21 cellular contexts compared by ENCODE assay signal in the genomic region with DNA sequence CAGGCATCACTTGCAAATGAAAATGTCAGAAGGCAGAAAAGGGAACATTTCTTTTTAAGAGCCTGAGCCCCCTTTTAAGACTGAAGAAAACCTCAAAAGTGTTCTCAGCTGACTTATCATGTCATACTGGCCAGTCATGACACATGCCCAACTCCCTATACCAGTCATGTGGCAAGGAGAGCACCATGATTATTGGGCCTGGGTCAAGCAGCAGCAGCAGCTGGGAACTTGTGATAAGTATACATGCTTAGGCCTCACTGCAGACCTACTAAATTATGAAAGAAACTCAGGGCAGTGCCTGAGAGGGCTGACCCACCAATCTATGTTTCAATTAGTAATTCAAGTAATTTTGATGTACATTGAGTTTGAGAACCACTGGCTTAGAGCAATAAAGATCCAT. TPM values are rescaled to one million over a fixed set of nuclear protein-coding genes. Genes with fewer than 3 reads are reported as not detected.
DNase-seq lines count a peak whose midpoint lies in the region; ATAC-seq, FAIRE-seq and TF ChIP-seq lines count a peak whose summit lies in the region.
"Had no signal": no experiment of that assay in that cellular context is flagged by ENCODE, and none has a peak within 500 bp of the region (broad histone marks: within the 10 kb centered on the region; RNA-seq: fewer than 3 reads in every experiment).

No MANE protein-coding gene starts in this region.

- H4K20me1 ChIP-seq in GM12878 (ENCODE audit: control insufficient read depth, insufficient read depth) (no peaks in the 10 kb centered on the region), SK-N-SH (ENCODE audit: insufficient read depth) (peaks cover 42% of the 10 kb centered on the region)

- no TSS peak for BruUV-seq in GM12878 (replicated peaks; lab: Mats Ljungman, UMichigan)

- H3K27me3 ChIP-seq in GM12878 (replicated peaks in 1 of 2; ENCODE audit: control insufficient read depth in 2 of 2, insufficient read depth in 2 of 2, low read length in 1 of 2) (no peaks in the 10 kb centered on the region), SK-N-SH (ENCODE audit: insufficient read depth) (no peaks in the 10 kb centered on the region)
- H3K27me3 ChIP-seq: breast epithelium, heart left ventricle, MG63, neutrophil, upper lobe of left lung had no signal

- peaks cover 17% of the 10 kb centered on the region for H3K36me3 Mint-ChIP-seq in T-helper 2 cell treated with Interferon-gamma antibody and Interleukin-4, amounts not matched to agents 5 μg/mL and 100 μg/mL, for 36 hours (ENCODE audit: low read depth)
- no peaks in the 10 kb centered on the region for H3K36me3 Mint-ChIP-seq in natural killer cell

- no peak for FAIRE-seq in GM12878 (lab: Jason Lieb, UNC)

- TF ChIP-seq RAD21 in GM12878 (IDR thresholded peaks at IDR 0.05; ENCODE audit: insufficient read depth, low read depth, low read length), result no peak
- no peak for TF ChIP-seq RAD21 in SK-N-SH (IDR thresholded peaks at IDR 0.05; ENCODE audit: low read length)

- peaks cover 42% of the 10 kb centered on the region for H3K4me1 Mint-ChIP-seq in T-helper 2 cell treated with Interferon-gamma antibody and Interleukin-4, amounts not matched to agents 5 μg/mL and 100 μg/mL, for 36 hours (ENCODE audit: low read depth)
- H3K4me1 Mint-ChIP-seq in natural killer cell, result peaks cover 53 to 62% of the 10 kb centered on the region in 2 donors

- no peak overlapping the region for H3K9ac ChIP-seq in GM12878 (ENCODE audit: control insufficient read depth, insufficient read depth, low read length)
- no peak overlapping the region for H3K9ac ChIP-seq in SK-N-SH

- no peak for DNase-seq in T-helper 2 cell treated with Interferon-gamma antibody and Interleukin-4, amounts not matched to agents 5 μg/mL and 100 μg/mL, for 36 hours (ENCODE audit: low spot score)
- DNase-seq in T-helper 2 cell (no peak), LHCN-M2 (ENCODE audit: low read depth) (peak; percentile 45), GM12878 (ENCODE audit: low read depth, low spot score) (no peak), natural killer cell (no peak), GOT3 (lab: John Stamatoyannopoulos, UW) (no peak), SK-N-SH (no peak)
- DNase-seq: AML-193, cortex of kidney, heart left ventricle, MG63, NCI-H69, Right ventricle myocardium superior, upper lobe of left lung had no signal

- intact Hi-C loops in GM12878 (cut with micrococcal nuclease; ENCODE audit: unreplicated experiment), result no loop called here
- intact Hi-C loops in natural killer cell (cut with micrococcal nuclease), result no loop called here

- H3K27ac ChIP-seq in GM12878 (ENCODE audit: control insufficient read depth, insufficient read depth) (peak overlapping the region; percentile 81), SK-N-SH (ENCODE audit: low read depth in 2 of 2, low read length in 1 of 2) (no peak overlapping the region)
- H3K27ac ChIP-seq: 22Rv1, breast epithelium, heart left ventricle, HL-60, neutrophil, skin epidermis, upper lobe of left lung had no signal

- no peaks in the 10 kb centered on the region for H3K9me2 ChIP-seq in SK-N-SH

- no peak for TF ChIP-seq CTCF in GM12878 (IDR thresholded peaks at IDR 0.05 in 2 of 3, conservative IDR thresholded peaks at IDR 0.05 in 1 of 3; ENCODE audit: control insufficient read depth in 2 of 3, extremely low read depth in 1 of 3, insufficient read depth in 1 of 3, low read depth in 3 of 3, low read length in 3 of 3)
- TF ChIP-seq CTCF in natural killer cell (IDR thresholded peaks at IDR 0.05), result no peak
- TF ChIP-seq CTCF in SK-N-SH (IDR thresholded peaks at IDR 0.05), result no peak

- TF ChIP-seq POLR2A in GM12878 (IDR thresholded peaks at IDR 0.05; ENCODE audit: low read depth, low read length), result no peak

- ATAC-seq in GM12878 (peak; percentile 13), natural killer cell (no peak), HG03571 (IDR thresholded peaks at IDR 0.05; ENCODE audit: unreplicated experiment) (no peak)
- ATAC-seq: left lobe of liver had no signal

- H3K36me3 ChIP-seq in GM12878 (ENCODE audit: control insufficient read depth in 2 of 2, insufficient read depth in 2 of 2, low read length in 1 of 2), result peaks cover 0 to 12% of the 10 kb centered on the region in 2 experiments; a peak in 2 of 4 replicates
- peaks cover 11 to 32% of the 10 kb centered on the region in 2 experiments for H3K36me3 ChIP-seq in SK-N-SH (replicated peaks in 1 of 2; ENCODE audit: control insufficient read depth in 1 of 2, insufficient read depth in 2 of 2, low read length in 1 of 2)
- H3K36me3 ChIP-seq: breast epithelium had no signal

- TF ChIP-seq EP300 in GM12878 (IDR thresholded peaks at IDR 0.05; ENCODE audit: borderline replicate concordance in 1 of 2, control insufficient read depth in 1 of 2, low read depth in 2 of 2, low read length in 2 of 2), result no peak
- no peak for TF ChIP-seq EP300 in SK-N-SH (IDR thresholded peaks at IDR 0.05; ENCODE audit: borderline replicate concordance in 1 of 2, low read depth in 1 of 2, low read length in 1 of 2)

- no peaks in the 10 kb centered on the region for H3K27me3 Mint-ChIP-seq in T-helper 2 cell treated with Interferon-gamma antibody and Interleukin-4, amounts not matched to agents 5 μg/mL and 100 μg/mL, for 36 hours (ENCODE audit: low read depth)
- no peaks in the 10 kb centered on the region for H3K27me3 Mint-ChIP-seq in natural killer cell (ENCODE audit: low read depth in 2 of 2)

- SMC1A ChIA-PET in GM12878 (lab: Charles Lee; ENCODE audit: uncharacterized antibody, unreplicated experiment), result no interaction called here

- CTCF ChIA-PET in GM12878 (lab: Yijun Ruan, JAX) (interaction anchor here (2.2 to 2.8 kb wide), 2 partner anchors 10 to 15 kb away, joined by 7 to 15 read pairs; a partner anchor contains a TSS), SK-N-SH (lab: Yijun Ruan, JAX) (no interaction called here)

- H3K4me3 ChIP-seq in GM12878 (no peak overlapping the region), SK-N-SH (ENCODE audit: low read depth in 2 of 2, low read length in 1 of 2) (no peak overlapping the region)
- H3K4me3 ChIP-seq: breast epithelium, heart left ventricle, MG63, skin epidermis, upper lobe of left lung had no signal

- H3K4me3 Mint-ChIP-seq in T-helper 2 cell treated with Interferon-gamma antibody and Interleukin-4, amounts not matched to agents 5 μg/mL and 100 μg/mL, for 36 hours, result no peak overlapping the region
- no peak overlapping the region for H3K4me3 Mint-ChIP-seq in natural killer cell

- in situ Hi-C loops in GM12878 (cut with MboI), result no loop called here

- H3K4me2 ChIP-seq in GM12878 (ENCODE audit: control insufficient read depth, insufficient read depth) (peak overlapping the region; percentile 84), SK-N-SH (no peak overlapping the region)

- POLR2A ChIA-PET in GM12878 (lab: Charles Lee), result interaction anchor here (1.0 kb wide), 1 partner anchor 10 kb away, joined by 5 read pairs; a partner anchor contains a TSS
- POLR2A ChIA-PET in SK-N-SH (lab: Yijun Ruan, JAX), result no interaction called here

- no peaks in the 10 kb centered on the region for H3K9me3 Mint-ChIP-seq in T-helper 2 cell treated with Interferon-gamma antibody and Interleukin-4, amounts not matched to agents 5 μg/mL and 100 μg/mL, for 36 hours
- H3K9me3 Mint-ChIP-seq in natural killer cell, result no peaks in the 10 kb centered on the region

- RAD21 ChIA-PET in GM12878 (lab: Charles Lee; ENCODE audit: unreplicated experiment), result no interaction called here

- H3K27ac Mint-ChIP-seq in T-helper 2 cell treated with Interferon-gamma antibody and Interleukin-4, amounts not matched to agents 5 μg/mL and 100 μg/mL, for 36 hours, result peak overlapping the region; percentile 32
- H3K27ac Mint-ChIP-seq in natural killer cell, result peak overlapping the region; percentile 35 to 53

- peaks cover 40% of the 10 kb centered on the region for H3K4me1 ChIP-seq in GM12878 (ENCODE audit: control insufficient read depth, insufficient read depth, low read length)
- peaks cover 6 to 8% of the 10 kb centered on the region in 2 experiments; a peak in 3 of 4 replicates for H3K4me1 ChIP-seq in SK-N-SH (ENCODE audit: control insufficient read depth in 1 of 2, insufficient read depth in 2 of 2, low read depth in 1 of 2, low read length in 1 of 2)
- H3K4me1 ChIP-seq: breast epithelium had no signal

- peaks cover 4% of the 10 kb centered on the region for H3F3A ChIP-seq in SK-N-SH (replicated peaks; ENCODE audit: insufficient read depth)

- H3K9me3 ChIP-seq in GM12878 (replicated peaks; ENCODE audit: control insufficient read depth, insufficient read depth, low read length) (no peaks in the 10 kb centered on the region), SK-N-SH (no peaks in the 10 kb centered on the region)
- H3K9me3 ChIP-seq: breast epithelium, heart left ventricle, MG63, neutrophil, upper lobe of left lung had no signal

- no peak overlapping the region for H2AFZ ChIP-seq in GM12878 (ENCODE audit: control insufficient read depth, low read depth, low read length)
- no peak overlapping the region for H2AFZ ChIP-seq in SK-N-SH (ENCODE audit: low read depth)

- H3K79me2 ChIP-seq in GM12878 (ENCODE audit: control insufficient read depth, insufficient read depth, low read length) (peaks cover 86% of the 10 kb centered on the region), SK-N-SH (ENCODE audit: insufficient read depth) (peaks cover 86% of the 10 kb centered on the region)

RNA-seq across cellular contexts. Expression of a gene that starts 8.6 kb away (rescaled TPM):
- total RNA-seq in LHCN-M2 (2014; rRNA removed), result 96.5 and 97.0 TPM in 2 replicates
- polyA plus RNA-seq in LHCN-M2 (2012), result 10.9 TPM
- total RNA-seq in GM12878 (2013; cell fraction: nucleolus; rRNA removed), result 121 and 132 TPM in 2 replicates
- total RNA-seq in GM12878 (2014; rRNA removed), result 93.9 and 111 TPM in 2 replicates
- total RNA-seq in GM12878 (2014; rRNA removed; fragmentation: Illumina TruSeq; extraction: Trizol), result 88.1 and 94.9 TPM in 2 replicates
- 65.5 and 72.4 TPM in 2 replicates for total RNA-seq in GM12878 (2021)
- 7.8 TPM for polyA plus RNA-seq in GM12878 (2011; ENCODE audit: low read depth)
- 34.7 and 46.1 TPM in 2 replicates for polyA plus RNA-seq in GM12878 (2011; rRNA removed)
- polyA plus RNA-seq in GM12878 (2011; cell fraction: cytosol; rRNA removed), result 15.3 and 21.1 TPM in 2 replicates
- polyA plus RNA-seq in GM12878 (2011; cell fraction: nucleus; rRNA removed), result 18.9 and 20.4 TPM in 2 replicates
- 17.1 and 26.4 TPM in 2 replicates for polyA plus RNA-seq in GM12878 (2012)
- polyA plus RNA-seq in GM12878 (2014; fragmentation: Illumina TruSeq; extraction: Trizol), result 21.7 and 26.4 TPM in 2 replicates
- polyA plus RNA-seq in GM12878 (2014; fragmentation: Nextera tagmentation; extraction: Ambion mirVana), result 100 to 1,000 TPM in 1 of 2 experiments, 10 to 100 TPM in 1; 25.4 to 103 TPM
- 21.1 and 28.3 TPM in 2 replicates for polyA plus RNA-seq in GM12878 (2014; rRNA removed)
- polyA plus RNA-seq in GM12878 (2016; fragmentation: Nextera tagmentation; extraction: Ambion mirVana), result 100 to 1,000 TPM; 121 to 143 TPM
- 128 and 140 TPM in 2 replicates for polyA minus RNA-seq in GM12878 (2011; rRNA and poly(A)+ RNA removed)
- 50.5 and 57.3 TPM in 2 replicates for polyA minus RNA-seq in GM12878 (2011; cell fraction: cytosol; rRNA and poly(A)+ RNA removed)
- 40.3 and 61.2 TPM in 2 replicates for polyA minus RNA-seq in GM12878 (2011; cell fraction: nucleus; rRNA and poly(A)+ RNA removed)
- total RNA-seq in natural killer cell, result 10 to 100 TPM; 74.3 to 95.5 (median 78.9) TPM
- 6.4 and 10.6 TPM in 2 replicates for polyA plus RNA-seq in SK-N-SH (2012; rRNA removed)
- 9.4 and 9.6 TPM in 2 replicates for polyA plus RNA-seq in SK-N-SH (2012; cell fraction: cytosol; rRNA removed)
- polyA plus RNA-seq in SK-N-SH (2012; cell fraction: nucleus; rRNA removed), result 8.7 and 10.3 TPM in 2 replicates

RNA-seq across cellular contexts. Expression of a gene that starts 8.9 kb away (rescaled TPM):
- total RNA-seq in LHCN-M2 (2014; rRNA removed), result 30.2 and 40.3 TPM in 2 replicates
- 13.9 TPM for polyA plus RNA-seq in LHCN-M2 (2012)
- total RNA-seq in GM12878 (2013; cell fraction: nucleolus; rRNA removed), result 81.5 and 104 TPM in 2 replicates
- 30.1 and 34.8 TPM in 2 replicates for total RNA-seq in GM12878 (2014; rRNA removed)
- total RNA-seq in GM12878 (2014; rRNA removed; fragmentation: Illumina TruSeq; extraction: Trizol), result 56.0 and 57.2 TPM in 2 replicates
- 62.0 and 64.1 TPM in 2 replicates for total RNA-seq in GM12878 (2021)
- polyA plus RNA-seq in GM12878 (2011; ENCODE audit: low read depth), result 22.5 TPM
- polyA plus RNA-seq in GM12878 (2011; rRNA removed), result 55.4 and 81.9 TPM in 2 replicates
- polyA plus RNA-seq in GM12878 (2011; cell fraction: cytosol; rRNA removed), result 14.1 and 14.5 TPM in 2 replicates
- 19.6 and 23.3 TPM in 2 replicates for polyA plus RNA-seq in GM12878 (2011; cell fraction: nucleus; rRNA removed)
- 36.2 and 44.4 TPM in 2 replicates for polyA plus RNA-seq in GM12878 (2012)
- 98.1 and 109 TPM in 2 replicates for polyA plus RNA-seq in GM12878 (2014; fragmentation: Illumina TruSeq; extraction: Trizol)
- 10 to 100 TPM; 36.5 to 45.6 TPM for polyA plus RNA-seq in GM12878 (2014; fragmentation: Nextera tagmentation; extraction: Ambion mirVana)
- polyA plus RNA-seq in GM12878 (2014; rRNA removed), result 64.0 and 66.3 TPM in 2 replicates
- polyA plus RNA-seq in GM12878 (2016; fragmentation: Nextera tagmentation; extraction: Ambion mirVana), result 100 to 1,000 TPM; 169 to 179 TPM
- 26.2 and 33.0 TPM in 2 replicates for polyA minus RNA-seq in GM12878 (2011; rRNA and poly(A)+ RNA removed)
- 13.7 and 13.9 TPM in 2 replicates for polyA minus RNA-seq in GM12878 (2011; cell fraction: cytosol; rRNA and poly(A)+ RNA removed)
- 27.6 and 32.0 TPM in 2 replicates for polyA minus RNA-seq in GM12878 (2011; cell fraction: nucleus; rRNA and poly(A)+ RNA removed)
- total RNA-seq in natural killer cell, result 10 to 100 TPM; 44.3 to 53.9 (median 51.9) TPM
- 14.9 and 15.7 TPM in 2 replicates for polyA plus RNA-seq in SK-N-SH (2012; rRNA removed)
- polyA plus RNA-seq in SK-N-SH (2012; cell fraction: cytosol; rRNA removed), result 20.3 and 28.4 TPM in 2 replicates
- polyA plus RNA-seq in SK-N-SH (2012; cell fraction: nucleus; rRNA removed), result 15.7 and 19.3 TPM in 2 replicates

RNA-seq across cellular contexts. Expression of a gene that starts 37.2 kb away (rescaled TPM):
- total RNA-seq in LHCN-M2 (2014; rRNA removed) (24.4 and 26.5 TPM in 2 replicates), GM12878 (2014; rRNA removed) (18.0 and 21.2 TPM in 2 replicates), GM12878 (2014; rRNA removed; fragmentation: Illumina TruSeq; extraction: Trizol) (15.2 and 16.5 TPM in 2 replicates), GM12878 (2021) (19.7 and 21.4 TPM in 2 replicates), natural killer cell (10 to 100 TPM in 1 of 3 donors, 1 to 10 TPM in 2; 7.7 to 11.3 (median 9.5) TPM)
- 39.4 TPM for polyA plus RNA-seq in LHCN-M2 (2012)
- 4.8 and 6.3 TPM in 2 replicates for total RNA-seq in GM12878 (2013; cell fraction: nucleolus; rRNA removed)
- 12.0 TPM for polyA plus RNA-seq in GM12878 (2011; ENCODE audit: low read depth)
- polyA plus RNA-seq in GM12878 (2011; rRNA removed) (16.7 and 33.4 TPM in 2 replicates), GM12878 (2014; fragmentation: Illumina TruSeq; extraction: Trizol) (15.5 and 19.5 TPM in 2 replicates), GM12878 (2014; fragmentation: Nextera tagmentation; extraction: Ambion mirVana) (1 to 10 TPM; 5.5 to 7.8 TPM), GM12878 (2014; rRNA removed) (14.2 and 20.0 TPM in 2 replicates), GM12878 (2016; fragmentation: Nextera tagmentation; extraction: Ambion mirVana) (10 to 100 TPM; 59.9 to 67.6 TPM), SK-N-SH (2012; rRNA removed) (9.4 and 12.8 TPM in 2 replicates)
- 6.4 and 8.3 TPM in 2 replicates for polyA plus RNA-seq in GM12878 (2011; cell fraction: cytosol; rRNA removed)
- polyA plus RNA-seq in GM12878 (2011; cell fraction: nucleus; rRNA removed), result 5.2 and 6.2 TPM in 2 replicates
- 12.4 and 12.6 TPM in 2 replicates for polyA plus RNA-seq in GM12878 (2012)
- polyA minus RNA-seq in GM12878 (2011; rRNA and poly(A)+ RNA removed), result 1.2 and 2.8 TPM in 2 replicates
- polyA minus RNA-seq in GM12878 (2011; cell fraction: cytosol; rRNA and poly(A)+ RNA removed), result 1.9 and 2.0 TPM in 2 replicates
- polyA minus RNA-seq in GM12878 (2011; cell fraction: nucleus; rRNA and poly(A)+ RNA removed), result 1.6 and 3.3 TPM in 2 replicates
- polyA plus RNA-seq in SK-N-SH (2012; cell fraction: cytosol; rRNA removed), result 13.4 and 23.8 TPM in 2 replicates
- 2.5 and 4.6 TPM in 2 replicates for polyA plus RNA-seq in SK-N-SH (2012; cell fraction: nucleus; rRNA removed)

RNA-seq across cellular contexts. Expression of a gene that starts 53.8 kb away (rescaled TPM):
- 25.8 and 29.9 TPM in 2 replicates for total RNA-seq in LHCN-M2 (2014; rRNA removed)
- polyA plus RNA-seq in LHCN-M2 (2012), result 28.6 TPM
- total RNA-seq in GM12878 (2013; cell fraction: nucleolus; rRNA removed), result 77.3 and 78.7 TPM in 2 replicates
- 10.6 and 11.1 TPM in 2 replicates for total RNA-seq in GM12878 (2014; rRNA removed)
- total RNA-seq in GM12878 (2014; rRNA removed; fragmentation: Illumina TruSeq; extraction: Trizol), result 14.2 and 15.3 TPM in 2 replicates
- 34.5 and 42.8 TPM in 2 replicates for total RNA-seq in GM12878 (2021)
- 16.1 TPM for polyA plus RNA-seq in GM12878 (2011; ENCODE audit: low read depth)
- polyA plus RNA-seq in GM12878 (2011; rRNA removed), result 38.7 and 57.5 TPM in 2 replicates
- 11.5 and 13.5 TPM in 2 replicates for polyA plus RNA-seq in GM12878 (2011; cell fraction: cytosol; rRNA removed)
- 15.3 and 15.4 TPM in 2 replicates for polyA plus RNA-seq in GM12878 (2011; cell fraction: nucleus; rRNA removed)
- 14.1 and 20.6 TPM in 2 replicates for polyA plus RNA-seq in GM12878 (2012)
- polyA plus RNA-seq in GM12878 (2014; fragmentation: Illumina TruSeq; extraction: Trizol), result 22.0 and 23.3 TPM in 2 replicates
- 10 to 100 TPM; 21.0 to 21.3 TPM for polyA plus RNA-seq in GM12878 (2014; fragmentation: Nextera tagmentation; extraction: Ambion mirVana)
- polyA plus RNA-seq in GM12878 (2014; rRNA removed), result 13.8 and 14.8 TPM in 2 replicates
- polyA plus RNA-seq in GM12878 (2016; fragmentation: Nextera tagmentation; extraction: Ambion mirVana), result 10 to 100 TPM; 37.5 to 43.4 TPM
- 26.9 and 58.4 TPM in 2 replicates for polyA minus RNA-seq in GM12878 (2011; rRNA and poly(A)+ RNA removed)
- polyA minus RNA-seq in GM12878 (2011; cell fraction: cytosol; rRNA and poly(A)+ RNA removed), result 18.4 and 20.0 TPM in 2 replicates
- polyA minus RNA-seq in GM12878 (2011; cell fraction: nucleus; rRNA and poly(A)+ RNA removed), result 27.7 and 52.1 TPM in 2 replicates
- 10 to 100 TPM; 73.2 to 86.0 (median 82.6) TPM for total RNA-seq in natural killer cell
- polyA plus RNA-seq in SK-N-SH (2012; rRNA removed), result 13.4 and 17.3 TPM in 2 replicates
- 20.4 and 27.5 TPM in 2 replicates for polyA plus RNA-seq in SK-N-SH (2012; cell fraction: cytosol; rRNA removed)
- 6.4 and 7.7 TPM in 2 replicates for polyA plus RNA-seq in SK-N-SH (2012; cell fraction: nucleus; rRNA removed)
